ENCODE assay signal across 11 cellular contexts in genomic region chr16:2816751-2817495, GRCh38. TPM values are rescaled to one million over a fixed set of nuclear protein-coding genes. Genes with fewer than 3 reads are reported as not detected.
DNase-seq lines count a peak whose midpoint lies in the region; ATAC-seq and TF ChIP-seq lines count a peak whose summit lies in the region.
"Had no signal": no experiment of that assay in that cellular context is flagged by ENCODE, and none has a peak within 500 bp of the region (broad histone marks: within the 10 kb centered on the region; RNA-seq: fewer than 3 reads in every experiment).

Gene PRSS21 (plus strand): TSS chr16:2817237. CDS start chr16:2817269, 32 bp downstream.

- peaks cover 0 to 9% (median 0%) of the 10 kb centered on the region in 6 donors for H3K4me1 ChIP-seq in spleen
- H3K4me1 ChIP-seq: HAP-1 had no signal

- no peak for TF ChIP-seq POLR2A in spleen (IDR thresholded peaks at IDR 0.05)

- H3K4me3 ChIP-seq in spleen = peak within 1 kb of the TSS in 2 of 8 donors; percentile 35 to 52
- H3K4me3 ChIP-seq: HAP-1 had no signal

- 47 to 81% (median 70%) methylated on average over 29 to 46 of the region's 46 CpGs for WGBS in spleen, 5 donors

- H3K36me3 ChIP-seq in spleen = no peaks in the 10 kb centered on the region
- H3K36me3 ChIP-seq: HAP-1, neutrophil had no signal

- intact Hi-C loops in spleen (cut with DNase I; ENCODE audit: low total_unique reads) = no loop called here

- 0 out of 3 replicates have a peak, but pooled peaks have one; percentile 7 for TF ChIP-seq CTCF in GM12872 (IDR thresholded peaks at IDR 0.05; ENCODE audit: insufficient read depth, low read depth, low read length)
- TF ChIP-seq CTCF in spleen (IDR thresholded peaks at IDR 0.05 in 8 of 11, conservative IDR thresholded peaks at IDR 0.05 in 3 of 11) = peak in 4 of 11 experiments; percentile 32 to 46 (median 34)

- DNase-seq in T-helper 1 cell (peak in 3 of 5 donors; percentile 15 to 17 (median 17)), spleen (peak; percentile 66), cerebellum (ENCODE audit: low spot score) (no peak), NCI-H187 treated with DMSO at 0.1 percent for 48 hours (lab: John Stamatoyannopoulos, UW) (no peak), cortex of kidney (lab: John Stamatoyannopoulos, UW) (no peak)
- peak; percentile 37 for DNase-seq in central memory CD4-positive, alpha-beta T cell

- no peaks in the 10 kb centered on the region for H3K9me3 ChIP-seq in spleen
- H3K9me3 ChIP-seq: HAP-1, neutrophil had no signal

- peaks cover 0 to 70% (median 5%) of the 10 kb centered on the region in 7 donors for H3K27me3 ChIP-seq in spleen (replicated peaks in 1 of 7)

- H3K27ac ChIP-seq in spleen = no peak within 1 kb of the TSS
- H3K27ac ChIP-seq: neutrophil had no signal

- ATAC-seq in GM18909 (IDR thresholded peaks at IDR 0.05; ENCODE audit: poor library complexity, unreplicated experiment) = no peak

RNA-seq across cellular contexts. Expression of gene PRSS21, which starts in this region (rescaled TPM):
- total RNA-seq in spleen (1 to 10 TPM in 6 of 7 donors, under 1 TPM in 1; 0.81 to 4.9 (median 1.5) TPM), cerebellum (not detected)
- polyA plus RNA-seq in spleen = 1 to 10 TPM in 2 of 3 donors, under 1 TPM in 1; 0.49 to 3.4 (median 1.8) TPM
- total RNA-seq: RPMI7951 had no signal

Comparison
In these comparisons a context has a peak if more than half of its experiments do, and no peak if none do; other contexts are left out.
1. DNase-seq: peak in T-helper 1 cell (3 of 5), central memory CD4-positive, alpha-beta T cell (single experiment) and spleen (single experiment); none in cerebellum (single experiment), NCI-H187 treated with DMSO at 0.1 percent for 48 hours (single experiment) and cortex of kidney (single experiment).